In genomic region chr4:98341309-98341708, GRCh38 we compare ENCODE assay signal across 15 cellular contexts.
A peak's percentile ranks its signal among the peaks of the same experiment; 100 is the strongest.
DNase-seq lines count a peak whose midpoint lies in the region; ATAC-seq and TF ChIP-seq lines count a peak whose summit lies in the region.
"Had no signal": no experiment of that assay in that cellular context is flagged by ENCODE, and none has a peak within 500 bp of the region (broad histone marks: within the 10 kb centered on the region; RNA-seq: fewer than 3 reads in every experiment).

No MANE protein-coding gene starts in this region.

- CTCF ChIA-PET in PC-9 (lab: Charles Lee): no interaction called here

- no peak overlapping the region for H3K27ac ChIP-seq in PC-9
- H3K27ac ChIP-seq: cardiac muscle cell, left ventricle myocardium inferior, suprapubic skin had no signal

- in situ Hi-C loops in ACHN (cut with HindIII; ENCODE audit: low pct_ligation_motif_present, low pct_unique_long_range_greater_than_20kb, low sequenced_read_pairs): no loop called here

- no peaks in the 10 kb centered on the region for H3F3A ChIP-seq in PC-9 (ENCODE audit: insufficient read depth, low read depth)

- no peaks in the 10 kb centered on the region; the same call in 1 of the 2 replicates for H4K20me1 ChIP-seq in PC-9 (ENCODE audit: insufficient read depth)

- DNase-seq in ACHN (peak; percentile 31), HK-2 (ENCODE audit: unreplicated experiment) (peak; percentile 10), adipocyte (ENCODE audit: low read depth) (peak; percentile 66), iris pigment epithelial cell (ENCODE audit: low read depth) (peak; percentile 67), PC-9 (no peak), T-helper 9 cell (no peak), activated gamma-delta T cell (lab: John Stamatoyannopoulos, UW) (no peak)
- DNase-seq: activated B cell treated with CpG ODN at 0.5 μM for 24 hours; activated T-cell treated with anti-CD3 and anti-CD28 coated beads, Interleukin-2, amount 50 U/mL, for 4 hours; left ventricle myocardium inferior; NCI-H510A treated with DMSO at 0.1 percent for 48 hours; SHP77 treated with DMSO at 0.1 percent for 48 hours had no signal

- peaks cover 17% of the 10 kb centered on the region for H3K36me3 ChIP-seq in adipocyte (ENCODE audit: control insufficient read depth, insufficient read depth, low read length, severe bottlenecking)
- H3K36me3 ChIP-seq in PC-9 (ENCODE audit: low read depth): peaks cover 5% of the 10 kb centered on the region; the same call in 1 of the 2 replicates

- H3K9me3 ChIP-seq in adipocyte (ENCODE audit: control insufficient read depth, low read length) (no peaks in the 10 kb centered on the region), PC-9 (ENCODE audit: insufficient read depth, low read depth) (no peaks in the 10 kb centered on the region)
- H3K9me3 ChIP-seq: left ventricle myocardium inferior, suprapubic skin had no signal

- TF ChIP-seq CTCF in PC-9 (conservative IDR thresholded peaks at IDR 0.05): no peak

- no peak for ATAC-seq in HG03175 (IDR thresholded peaks at IDR 0.05; ENCODE audit: unreplicated experiment)
- ATAC-seq: activated T-cell treated with anti-CD3 and anti-CD28 coated beads, Interleukin-2, amount 50 U/mL, for 4 hours had no signal

- no peak overlapping the region for H3K9ac ChIP-seq in adipocyte (ENCODE audit: low read length)

- intact Hi-C loops in PC-9 (cut with micrococcal nuclease; ENCODE audit: unreplicated experiment): no loop called here

- H3K4me3 ChIP-seq in adipocyte (ENCODE audit: low read length) (no peak overlapping the region), PC-9 (no peak overlapping the region)
- H3K4me3 ChIP-seq: cardiac muscle cell, left ventricle myocardium inferior, suprapubic skin had no signal

- H3K9me2 ChIP-seq in PC-9 (ENCODE audit: insufficient read depth): no peaks in the 10 kb centered on the region

- no peak overlapping the region for H3K4me2 ChIP-seq in PC-9

- H3K4me1 ChIP-seq in adipocyte (ENCODE audit: control insufficient read depth, insufficient read depth, low read length) (peaks cover 12% of the 10 kb centered on the region), PC-9 (replicated peaks; ENCODE audit: insufficient read depth) (no peaks in the 10 kb centered on the region)
- H3K4me1 ChIP-seq: suprapubic skin had no signal

- no TSS peak for BruUV-seq in PC-9 (replicated peaks; lab: Mats Ljungman, UMichigan)

- H3K79me2 ChIP-seq in PC-9 (ENCODE audit: low read depth): no peaks in the 10 kb centered on the region

- no peak overlapping the region for H2AFZ ChIP-seq in PC-9

- POLR2A ChIA-PET in PC-9 (lab: Charles Lee; ENCODE audit: unreplicated experiment): no interaction called here

- H3K27me3 ChIP-seq in adipocyte (replicated peaks; ENCODE audit: control insufficient read depth, insufficient read depth, low read length): no peaks in the 10 kb centered on the region
- no peaks in the 10 kb centered on the region for H3K27me3 ChIP-seq in PC-9 (ENCODE audit: insufficient read depth, low read depth)
- H3K27me3 ChIP-seq: cardiac muscle cell, suprapubic skin had no signal

Comparison
In these comparisons a context has a peak if more than half of its experiments do, and no peak if none do; other contexts are left out.
1. DNase-seq: peak in ACHN (single experiment), HK-2 (single experiment), adipocyte (single experiment) and iris pigment epithelial cell (single experiment); none in PC-9 (0 of 2), T-helper 9 cell (single experiment) and activated gamma-delta T cell (single experiment).